In the genomic region with DNA sequence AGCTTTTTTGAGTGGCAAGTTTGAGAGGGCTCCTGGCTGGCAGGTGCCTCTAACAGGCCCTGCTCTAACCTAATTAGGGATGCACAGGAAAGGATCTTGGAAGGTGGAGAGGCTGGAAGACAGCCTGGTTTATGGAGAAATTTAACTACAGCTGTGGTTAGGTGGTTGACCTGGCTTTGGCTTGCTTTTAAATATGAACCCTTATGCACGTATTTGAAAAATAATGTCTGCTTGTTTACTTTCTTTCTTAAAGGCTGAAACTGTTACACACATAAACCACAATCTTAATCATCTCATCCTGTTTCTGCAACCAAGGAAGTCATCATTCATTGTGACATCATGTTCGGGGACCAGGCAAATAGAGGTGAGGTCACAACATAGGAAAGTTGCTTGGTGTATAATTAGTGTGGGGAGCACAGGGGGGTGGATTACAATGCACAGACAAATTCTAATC, we compare ENCODE assay signal across 9 cellular contexts. TPM values are rescaled to one million over a fixed set of nuclear protein-coding genes. Genes with fewer than 3 reads are reported as not detected.
DNase-seq lines count a peak whose midpoint lies in the region; ATAC-seq, FAIRE-seq and TF ChIP-seq lines count a peak whose summit lies in the region.
"Had no signal": no experiment of that assay in that cellular context is flagged by ENCODE, and none has a peak within 500 bp of the region (broad histone marks: within the 10 kb centered on the region; RNA-seq: fewer than 3 reads in every experiment).

No MANE protein-coding gene starts in this region.

- H2AFZ ChIP-seq in OCI-LY7 (ENCODE audit: low read length) = no peak overlapping the region

- H3K27ac ChIP-seq in OCI-LY7 (ENCODE audit: low read depth, low read length, poor library complexity, severe bottlenecking) (no peak overlapping the region), coronary artery (peak overlapping the region in 1 of 2 donors; percentile 30)

- H3K9me3 ChIP-seq in OCI-LY7 (ENCODE audit: low read length) = no peaks in the 10 kb centered on the region

- no peaks in the 10 kb centered on the region; the same call in 1 of the 2 replicates for H4K20me1 ChIP-seq in OCI-LY7 (ENCODE audit: insufficient read depth, low read length)

- peaks cover 15% of the 10 kb centered on the region for H3K9me3 Mint-ChIP-seq in activated naive CD4-positive, alpha-beta T cell treated with anti-CD3 and anti-CD28 coated beads for 36 hours

- H3K4me1 ChIP-seq in OCI-LY7 (ENCODE audit: insufficient read depth, low read length, poor library complexity, severe bottlenecking) = peaks cover 7% of the 10 kb centered on the region

- H3K9me2 ChIP-seq in OCI-LY7 (ENCODE audit: insufficient read depth, low read length) = no peaks in the 10 kb centered on the region

- peak; percentile 17 for ATAC-seq in left colon

- H3K4me3 Mint-ChIP-seq in activated naive CD4-positive, alpha-beta T cell treated with anti-CD3 and anti-CD28 coated beads for 36 hours = no peak overlapping the region

- TF ChIP-seq CTCF in OCI-LY7 (conservative IDR thresholded peaks at IDR 0.05; ENCODE audit: low read length) (no peak), coronary artery (IDR thresholded peaks at IDR 0.05) (no peak)

- FAIRE-seq in GM19239 (lab: Jason Lieb, UNC) (peak; percentile 21), GM12892 (lab: Jason Lieb, UNC) (no peak)
- FAIRE-seq: TTC549 had no signal

- H3K4me2 ChIP-seq in OCI-LY7 (ENCODE audit: low read length) = no peak overlapping the region

- no peak overlapping the region for H3K4me3 ChIP-seq in OCI-LY7 (ENCODE audit: low read depth, low read length, poor library complexity, severe bottlenecking)
- no peak overlapping the region for H3K4me3 ChIP-seq in coronary artery

- no peak for TF ChIP-seq POLR2A in GM12892 (IDR thresholded peaks at IDR 0.05; ENCODE audit: low read depth, low read length)

- H3K4me1 Mint-ChIP-seq in activated naive CD4-positive, alpha-beta T cell treated with anti-CD3 and anti-CD28 coated beads for 36 hours (ENCODE audit: low read depth) = peaks cover 63% of the 10 kb centered on the region

- peaks cover 5% of the 10 kb centered on the region; the same call in 1 of the 2 replicates for H3K79me2 ChIP-seq in OCI-LY7 (ENCODE audit: insufficient read depth, low read depth, low read length)

- TSS peak; percentile 41 for BruUV-seq in OCI-LY7 (replicated peaks; lab: Mats Ljungman, UMichigan)

- CTCF ChIA-PET in OCI-LY7 (lab: Charles Lee; ENCODE audit: unreplicated experiment) = no interaction called here
- CTCF ChIA-PET in activated naive CD4-positive, alpha-beta T cell treated with anti-CD3 and anti-CD28 coated beads for 36 hours (lab: Charles Lee) = interaction anchor here (0.7 to 3.8 kb wide), 9 partner anchors 9 to 200 kb away, joined by 3 to 16 read pairs (median 3); partner anchors contain the start of gene TLCD1

- POLR2A ChIA-PET in OCI-LY7 (lab: Charles Lee) = interaction anchor here (1.0 kb wide), 2 partner anchors 17 to 18 kb away, joined by 3 read pairs; no protein-coding TSS in a partner anchor

- no peaks in the 10 kb centered on the region for H3K27me3 Mint-ChIP-seq in activated naive CD4-positive, alpha-beta T cell treated with anti-CD3 and anti-CD28 coated beads for 36 hours (ENCODE audit: low read depth)

- H3K36me3 ChIP-seq in OCI-LY7 (ENCODE audit: insufficient read depth, low read length) = peaks cover 99% of the 10 kb centered on the region

- peaks cover 70% of the 10 kb centered on the region for H3K36me3 Mint-ChIP-seq in activated naive CD4-positive, alpha-beta T cell treated with anti-CD3 and anti-CD28 coated beads for 36 hours (ENCODE audit: low read depth)

- DNase-seq in GM19239 (ENCODE audit: insufficient read length, low spot score) (peak; percentile 30), OCI-LY7 (ENCODE audit: low spot score) (no peak), left colon (no peak), GM12892 (ENCODE audit: insufficient read length) (no peak), coronary artery (ENCODE audit: low spot score) (no peak), COLO668 (lab: John Stamatoyannopoulos, UW; ENCODE audit: unreplicated experiment) (no peak), NCI-H526 (lab: John Stamatoyannopoulos, UW) (no peak)
- DNase-seq in activated naive CD4-positive, alpha-beta T cell treated with anti-CD3 and anti-CD28 coated beads for 36 hours = peak; percentile 58

- peak overlapping the region; percentile 76 for H3K27ac Mint-ChIP-seq in activated naive CD4-positive, alpha-beta T cell treated with anti-CD3 and anti-CD28 coated beads for 36 hours

- intact Hi-C loops in OCI-LY7 (cut with micrococcal nuclease; ENCODE audit: unreplicated experiment) (no loop called here), left colon (cut with DNase I, micrococcal nuclease) (loop anchor here in 1 of 2 donors (10.0 kb wide), 1 partner anchor 161 kb away; no protein-coding TSS in a partner anchor)
- intact Hi-C loops in activated naive CD4-positive, alpha-beta T cell treated with anti-CD3 and anti-CD28 coated beads for 36 hours (cut with micrococcal nuclease) = loop anchor here (1.0 to 2.0 kb wide), 5 partner anchors 23 to 198 kb away; partner anchors contain the start of genes FLOT2 and NEK8

RNA-seq across cellular contexts. Expression of gene DHRS13, which starts 23.1 kb away (rescaled TPM):
- 27.1 and 28.4 TPM in 2 replicates for total RNA-seq in OCI-LY7 (2014; rRNA removed; shearing (Covaris generic))
- total RNA-seq in OCI-LY7 (2022) = 27.2 and 29.2 TPM in 2 replicates
- total RNA-seq in activated naive CD4-positive, alpha-beta T cell treated with anti-CD3 and anti-CD28 coated beads for 36 hours = 10 to 100 TPM; 20.1 to 20.9 TPM
- total RNA-seq in left colon = 1 to 10 TPM; 6.3 to 7.5 TPM
- polyA plus RNA-seq in GM12892 (2012; ENCODE audit: missing spikeins) = 5.9 TPM

RNA-seq across cellular contexts. Expression of gene PHF12, which starts 25.4 kb away (rescaled TPM):
- 40.6 and 43.2 TPM in 2 replicates for total RNA-seq in OCI-LY7 (2014; rRNA removed; shearing (Covaris generic))
- total RNA-seq in OCI-LY7 (2022) (62.5 and 66.7 TPM in 2 replicates), left colon (10 to 100 TPM; 33.1 to 42.3 TPM)
- total RNA-seq in activated naive CD4-positive, alpha-beta T cell treated with anti-CD3 and anti-CD28 coated beads for 36 hours = 10 to 100 TPM; 52.8 to 56.7 TPM
- polyA plus RNA-seq in GM12892 (2012; ENCODE audit: missing spikeins) = 18.2 TPM

RNA-seq across cellular contexts. Expression of gene FLOT2, which starts 28.4 kb away (rescaled TPM):
- 43.5 and 46.5 TPM in 2 replicates for total RNA-seq in OCI-LY7 (2014; rRNA removed; shearing (Covaris generic))
- total RNA-seq in OCI-LY7 (2022) (110 and 122 TPM in 2 replicates), left colon (10 to 100 TPM; 82.4 to 91.5 TPM)
- total RNA-seq in activated naive CD4-positive, alpha-beta T cell treated with anti-CD3 and anti-CD28 coated beads for 36 hours = 10 to 100 TPM; 66.0 to 71.5 TPM
- polyA plus RNA-seq in GM12892 (2012; ENCODE audit: missing spikeins) = 38.4 TPM

Comparison
In these comparisons a context has a peak if more than half of its experiments do, and no peak if none do; other contexts are left out.
1. DNase-seq: peak in GM19239 (single experiment) and activated naive CD4-positive, alpha-beta T cell treated with anti-CD3 and anti-CD28 coated beads for 36 hours (single experiment); none in OCI-LY7 (single experiment), left colon (0 of 2), GM12892 (single experiment), coronary artery (single experiment), COLO668 (single experiment) and NCI-H526 (0 of 2).